ENCODE assay signal across 8 cellular contexts in genomic region chr11:130428271-130428670, GRCh38. TPM values are rescaled to one million over a fixed set of nuclear protein-coding genes. Genes with fewer than 3 reads are reported as not detected.
DNase-seq lines count a peak whose midpoint lies in the region; ATAC-seq and TF ChIP-seq lines count a peak whose summit lies in the region.

ADAMTS8 (minus strand) TSS chr11:130428609; CDS start chr11:130428286, 323 bp downstream.

- no peak for ATAC-seq in HG02970 (IDR thresholded peaks at IDR 0.05; ENCODE audit: low FRiP score, unreplicated experiment)
- ATAC-seq in mucosa of descending colon = no peak
- no peak for ATAC-seq in GM21447 (IDR thresholded peaks at IDR 0.05; ENCODE audit: unreplicated experiment)

- H3K36me3 Mint-ChIP-seq in Caco-2 (ENCODE audit: insufficient read depth, unreplicated experiment) (no peaks in the 10 kb centered on the region), progenitor cell of endocrine pancreas (ENCODE audit: insufficient read depth) (no peaks in the 10 kb centered on the region)

- no peaks in the 10 kb centered on the region for H3K9me3 Mint-ChIP-seq in Caco-2 (ENCODE audit: unreplicated experiment)
- H3K9me3 Mint-ChIP-seq in progenitor cell of endocrine pancreas (ENCODE audit: low read depth) = no peaks in the 10 kb centered on the region

- no peaks in the 10 kb centered on the region for H4K20me1 ChIP-seq in PC-9 (ENCODE audit: insufficient read depth)

- no peaks in the 10 kb centered on the region; the same call in 1 of the 2 replicates for H3F3A ChIP-seq in PC-9 (ENCODE audit: insufficient read depth, low read depth)

- H3K27me3 ChIP-seq in Caco-2 (replicated peaks; ENCODE audit: control insufficient read depth, insufficient read depth, low read length) (peaks cover 26% of the 10 kb centered on the region), PC-9 (ENCODE audit: insufficient read depth, low read depth) (peaks cover 63% of the 10 kb centered on the region)

- H3K4me2 ChIP-seq in PC-9 = peak within 1 kb of the TSS; percentile 44; the same call in 1 of the 2 replicates

- BruUV-seq in Caco-2 (replicated peaks; lab: Mats Ljungman, UMichigan) = no TSS peak
- no TSS peak for BruUV-seq in PC-9 (replicated peaks; lab: Mats Ljungman, UMichigan)

- H3K4me1 Mint-ChIP-seq in Caco-2 (ENCODE audit: low read depth, unreplicated experiment) = peaks cover 14% of the 10 kb centered on the region
- H3K4me1 Mint-ChIP-seq in progenitor cell of endocrine pancreas (ENCODE audit: low read depth) = peaks cover 7% of the 10 kb centered on the region

- H3K4me1 ChIP-seq in Caco-2 (peaks cover 5% of the 10 kb centered on the region), PC-9 (replicated peaks; ENCODE audit: insufficient read depth) (no peaks in the 10 kb centered on the region), mucosa of descending colon (ENCODE audit: low read depth) (peaks cover 2% of the 10 kb centered on the region)

- no peak within 1 kb of the TSS for H2AFZ ChIP-seq in PC-9

- no peaks in the 10 kb centered on the region for H3K9me2 ChIP-seq in PC-9 (ENCODE audit: insufficient read depth)

- POLR2A ChIA-PET in Caco-2 (lab: Charles Lee) = no interaction called here
- POLR2A ChIA-PET in PC-9 (lab: Charles Lee; ENCODE audit: unreplicated experiment) = no interaction called here

- peak within 1 kb of the TSS; percentile 67 for H3K4me3 Mint-ChIP-seq in Caco-2 (ENCODE audit: unreplicated experiment)
- H3K4me3 Mint-ChIP-seq in progenitor cell of endocrine pancreas (ENCODE audit: low read depth) = peak within 1 kb of the TSS; percentile 73

- intact Hi-C loops in Caco-2 (cut with micrococcal nuclease; ENCODE audit: unreplicated experiment) (no loop called here), PC-9 (cut with micrococcal nuclease; ENCODE audit: unreplicated experiment) (no loop called here), mucosa of descending colon (cut with DNase I, micrococcal nuclease) (no loop called here)

- H3K79me2 ChIP-seq in PC-9 (ENCODE audit: low read depth) = no peaks in the 10 kb centered on the region

- CTCF ChIA-PET in Caco-2 (lab: Charles Lee) (interaction anchor here (0.5 kb wide), 1 partner anchor 20 kb away, joined by 3 read pairs; no protein-coding TSS in a partner anchor), PC-9 (lab: Charles Lee) (interaction anchor here (0.7 kb wide), 1 partner anchor 292 kb away, joined by 4 read pairs; no protein-coding TSS in a partner anchor)

- peaks cover 46% of the 10 kb centered on the region for H3K27me3 Mint-ChIP-seq in Caco-2 (ENCODE audit: insufficient read depth, unreplicated experiment)
- H3K27me3 Mint-ChIP-seq in progenitor cell of endocrine pancreas = peaks cover 71% of the 10 kb centered on the region

- H3K36me3 ChIP-seq in Caco-2 (ENCODE audit: control insufficient read depth, insufficient read depth, low read length) = no peaks in the 10 kb centered on the region
- H3K36me3 ChIP-seq in PC-9 (ENCODE audit: low read depth) = no peaks in the 10 kb centered on the region
- no peaks in the 10 kb centered on the region for H3K36me3 ChIP-seq in mucosa of descending colon (ENCODE audit: low read depth)

- H3K27ac ChIP-seq in PC-9 = no peak within 1 kb of the TSS

- peak in 1 of 2 experiments; percentile 39 for DNase-seq in Caco-2
- no peak for DNase-seq in PC-9
- DNase-seq in fibroblast of the aortic adventitia (ENCODE audit: low read depth) = no peak
- peak; percentile 16 for DNase-seq in progenitor cell of endocrine pancreas (ENCODE audit: low spot score, unreplicated experiment)
- DNase-seq in mucosa of descending colon = no peak
- DNase-seq in activated CD8-positive, alpha-beta memory T cell treated with anti-CD3 and anti-CD28 coated beads, Interleukin-2, amount 50 U/mL, for 4 hours = no peak

- H3K9me3 ChIP-seq in Caco-2 (no peaks in the 10 kb centered on the region), PC-9 (ENCODE audit: insufficient read depth, low read depth) (no peaks in the 10 kb centered on the region), mucosa of descending colon (no peaks in the 10 kb centered on the region)

- H3K27ac Mint-ChIP-seq in Caco-2 (ENCODE audit: unreplicated experiment) (no peak within 1 kb of the TSS), progenitor cell of endocrine pancreas (no peak within 1 kb of the TSS)

- TF ChIP-seq CTCF in Caco-2 (IDR thresholded peaks at IDR 0.05; ENCODE audit: insufficient read depth in 1 of 2, low read depth in 1 of 2, low read length in 1 of 2, severe bottlenecking in 1 of 2, unreplicated experiment in 1 of 2) (no peak), PC-9 (conservative IDR thresholded peaks at IDR 0.05) (no peak), fibroblast of the aortic adventitia (IDR thresholded peaks at IDR 0.05; ENCODE audit: insufficient read depth, low read length) (no peak), progenitor cell of endocrine pancreas (IDR thresholded peaks at IDR 0.05; ENCODE audit: unreplicated experiment) (no peak), mucosa of descending colon (IDR thresholded peaks at IDR 0.05) (no peak)

- peak within 1 kb of the TSS; percentile 22 for H3K4me3 ChIP-seq in Caco-2 (ENCODE audit: low read depth, low read length)
- H3K4me3 ChIP-seq in PC-9 = no peak within 1 kb of the TSS
- H3K4me3 ChIP-seq in fibroblast of the aortic adventitia (ENCODE audit: low read depth, low read length) = peak within 1 kb of the TSS; percentile 47
- H3K4me3 ChIP-seq in mucosa of descending colon = no peak within 1 kb of the TSS

RNA-seq across cellular contexts. Expression of gene ADAMTS8, which starts in this region (rescaled TPM):
- total RNA-seq in Caco-2 (2022) = not detected in 2 replicates
- total RNA-seq in PC-9 (2021) = not detected in 2 replicates
- 2.6 TPM in 1 of 2 replicates, not detected in the other for total RNA-seq in fibroblast of the aortic adventitia (ENCODE audit: low replicate concordance)
- total RNA-seq in progenitor cell of endocrine pancreas = 0.22 and 0.40 TPM in 2 replicates
- 10 to 100 TPM in 1 of 3 donors, 1 to 10 TPM in 1, under 1 TPM in 1; 0.38 to 10.5 (median 2.6) TPM for total RNA-seq in mucosa of descending colon

Comparison
In these comparisons a context has a peak if more than half of its experiments do, and no peak if none do; other contexts are left out.
1. Peak in DNase-seq in progenitor cell of endocrine pancreas; RNA of the gene not detected or under 1 TPM.
2. H3K4me3 ChIP-seq: peak in Caco-2 (single experiment) and fibroblast of the aortic adventitia (single experiment); none in PC-9 (single experiment) and mucosa of descending colon (single experiment).